8 cellular contexts compared by ENCODE assay signal in genomic region chr12:48349471-48349870, GRCh38. TPM values are rescaled to one million over a fixed set of nuclear protein-coding genes. Genes with fewer than 3 reads are reported as not detected.
DNase-seq lines count a peak whose midpoint lies in the region; ATAC-seq and TF ChIP-seq lines count a peak whose summit lies in the region.

No MANE protein-coding gene starts in this region.

- H3K4me1 ChIP-seq in upper lobe of right lung = peaks cover 14% of the 10 kb centered on the region

- H3K9me3 ChIP-seq in upper lobe of right lung = no peaks in the 10 kb centered on the region

- peak overlapping the region; percentile 96 for H3K4me3 Mint-ChIP-seq in activated naive CD4-positive, alpha-beta T cell treated with anti-CD3 and anti-CD28 coated beads, Interleukin-2, amount 10 ng/mL, durations not matched to agents 7 days and 5 days

- peaks cover 10% of the 10 kb centered on the region for H3K27me3 Mint-ChIP-seq in activated naive CD4-positive, alpha-beta T cell treated with anti-CD3 and anti-CD28 coated beads, Interleukin-2, amount 10 ng/mL, durations not matched to agents 7 days and 5 days

- intact Hi-C loops in upper lobe of right lung (cut with DNase I) = no loop called here
- intact Hi-C loops in left colon (cut with DNase I, micrococcal nuclease) = no loop called here

- no peak for DNase-seq in activated naive CD4-positive, alpha-beta T cell treated with anti-CD3 and anti-CD28 coated beads, Interleukin-2, amount 10 ng/mL, durations not matched to agents 7 days and 5 days
- no peak for DNase-seq in activated naive CD4-positive, alpha-beta T cell treated with anti-CD3 and anti-CD28 coated beads, Interleukin-2, amount 50 U/mL, for 72 hours (ENCODE audit: low spot score in 2 of 2)
- DNase-seq in coronary artery (ENCODE audit: low spot score) (no peak), myocyte (ENCODE audit: low read depth) (peak; percentile 22), upper lobe of right lung (no peak), left colon (no peak)
- no peak for DNase-seq in activated CD4-positive, alpha-beta T cell treated with anti-CD3 and anti-CD28 coated beads, Interleukin-2, amount 50 U/mL, for 48 hours

- peaks cover 30% of the 10 kb centered on the region for H3K4me1 Mint-ChIP-seq in activated naive CD4-positive, alpha-beta T cell treated with anti-CD3 and anti-CD28 coated beads, Interleukin-2, amount 10 ng/mL, durations not matched to agents 7 days and 5 days

- H3K4me3 ChIP-seq in coronary artery (peak overlapping the region; percentile 83), upper lobe of right lung (peak overlapping the region; percentile 83)

- ATAC-seq in activated naive CD4-positive, alpha-beta T cell treated with anti-CD3 and anti-CD28 coated beads, Interleukin-2, amount 50 U/mL, for 72 hours = no peak
- no peak for ATAC-seq in upper lobe of right lung
- ATAC-seq in left colon = no peak
- ATAC-seq in HG02852 (IDR thresholded peaks at IDR 0.05; ENCODE audit: unreplicated experiment) = no peak

- TF ChIP-seq CTCF in coronary artery (IDR thresholded peaks at IDR 0.05) = no peak
- no peak for TF ChIP-seq CTCF in upper lobe of right lung (IDR thresholded peaks at IDR 0.05)

- H3K36me3 ChIP-seq in upper lobe of right lung = peaks cover 35% of the 10 kb centered on the region

- H3K27ac Mint-ChIP-seq in activated naive CD4-positive, alpha-beta T cell treated with anti-CD3 and anti-CD28 coated beads, Interleukin-2, amount 10 ng/mL, durations not matched to agents 7 days and 5 days = peak overlapping the region; percentile 74
- H3K27ac Mint-ChIP-seq in activated naive CD4-positive, alpha-beta T cell treated with anti-CD3 and anti-CD28 coated beads, Interleukin-2, amount 50 U/mL, for 72 hours = no peak overlapping the region

- H3K27ac ChIP-seq in coronary artery (peak overlapping the region; percentile 93 to 96), upper lobe of right lung (peak overlapping the region; percentile 93)

- no peaks in the 10 kb centered on the region for H3K27me3 ChIP-seq in upper lobe of right lung

- no peaks in the 10 kb centered on the region for H3K9me3 Mint-ChIP-seq in activated naive CD4-positive, alpha-beta T cell treated with anti-CD3 and anti-CD28 coated beads, Interleukin-2, amount 10 ng/mL, durations not matched to agents 7 days and 5 days
- no peaks in the 10 kb centered on the region for H3K9me3 Mint-ChIP-seq in activated naive CD4-positive, alpha-beta T cell treated with anti-CD3 and anti-CD28 coated beads, Interleukin-2, amount 50 U/mL, for 72 hours

- H3K36me3 Mint-ChIP-seq in activated naive CD4-positive, alpha-beta T cell treated with anti-CD3 and anti-CD28 coated beads, Interleukin-2, amount 10 ng/mL, durations not matched to agents 7 days and 5 days = peaks cover 45% of the 10 kb centered on the region
- peaks cover 23% of the 10 kb centered on the region in 2 donors for H3K36me3 Mint-ChIP-seq in activated naive CD4-positive, alpha-beta T cell treated with anti-CD3 and anti-CD28 coated beads, Interleukin-2, amount 50 U/mL, for 72 hours

- CTCF ChIA-PET in activated naive CD4-positive, alpha-beta T cell treated with anti-CD3 and anti-CD28 coated beads, Interleukin-2, amount 10 ng/mL, durations not matched to agents 7 days and 5 days (lab: Charles Lee) = interaction anchor here (0.8 kb wide), 1 partner anchor 14 kb away, joined by 4 read pairs; no protein-coding TSS in a partner anchor

RNA-seq across cellular contexts. Expression of gene ZNF641, which starts 1.2 kb away (rescaled TPM):
- 1 to 10 TPM; 6.4 to 9.2 TPM for total RNA-seq in activated naive CD4-positive, alpha-beta T cell treated with anti-CD3 and anti-CD28 coated beads, Interleukin-2, amount 50 U/mL, for 72 hours
- total RNA-seq in myocyte = 8.9 and 10.6 TPM in 2 replicates
- polyA plus RNA-seq in myocyte (2012) = 4.6 TPM
- total RNA-seq in upper lobe of right lung = 30.9 TPM
- total RNA-seq in left colon = 1 to 10 TPM; 9.2 to 9.6 TPM
